Comparison of ENCODE assay signal across 12 cellular contexts in the genomic region with DNA sequence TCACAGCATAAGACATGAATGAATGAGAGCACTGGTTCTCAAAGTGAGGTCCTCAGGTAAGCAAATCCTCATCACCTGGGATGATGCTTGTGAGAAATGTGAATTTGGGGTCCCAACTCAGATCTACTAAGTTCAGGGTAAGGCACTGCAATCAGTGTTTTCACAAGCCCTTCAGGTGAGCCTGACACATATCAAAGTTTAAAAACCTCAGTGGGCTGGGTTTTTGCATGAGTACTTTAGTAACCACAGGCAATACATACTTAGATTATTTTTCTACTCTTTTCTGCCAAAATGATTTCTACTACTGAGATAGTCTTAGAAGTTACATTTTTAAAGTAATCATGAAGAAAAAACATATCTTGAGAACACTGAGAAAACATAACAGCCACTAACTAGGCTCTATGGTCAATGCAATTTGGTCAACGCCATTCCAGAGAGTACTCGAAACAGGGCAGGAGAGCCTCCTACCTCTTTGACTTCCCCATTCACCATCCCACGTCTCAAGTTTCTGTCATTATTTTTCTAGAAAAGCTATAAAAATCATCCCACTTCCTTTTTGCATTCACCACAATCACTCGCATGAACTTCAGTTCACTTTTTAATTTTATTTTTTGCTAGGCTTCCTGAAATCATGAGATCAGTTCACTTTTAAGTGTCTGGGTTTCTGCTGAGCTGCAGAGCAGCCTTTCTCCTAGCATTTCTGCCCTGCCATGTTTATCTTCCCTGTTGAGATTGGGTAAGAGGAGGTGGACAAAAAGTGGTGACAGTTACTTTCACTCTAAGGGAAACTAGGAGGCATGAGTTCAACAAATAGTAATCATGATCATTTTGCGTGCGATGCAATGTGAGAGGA.
A peak's percentile ranks its signal among the peaks of the same experiment; 100 is the strongest.
DNase-seq lines count a peak whose midpoint lies in the region; ATAC-seq and TF ChIP-seq lines count a peak whose summit lies in the region.
"Had no signal": no experiment of that assay in that cellular context is flagged by ENCODE, and none has a peak within 500 bp of the region (broad histone marks: within the 10 kb centered on the region; RNA-seq: fewer than 3 reads in every experiment).

No MANE protein-coding gene starts in this region.

- intact Hi-C loops in left lung (cut with DNase I), result no loop called here
- intact Hi-C loops in left ventricle myocardium inferior (cut with micrococcal nuclease), result no loop called here

- no peaks in the 10 kb centered on the region for H3K36me3 ChIP-seq in left lung
- H3K36me3 ChIP-seq in left ventricle myocardium inferior, result no peaks in the 10 kb centered on the region

- H3K4me3 ChIP-seq in left lung (no peak overlapping the region), left ventricle myocardium inferior (no peak overlapping the region)

- TF ChIP-seq CTCF in left lung (IDR thresholded peaks at IDR 0.05), result no peak
- TF ChIP-seq CTCF in left ventricle myocardium inferior (IDR thresholded peaks at IDR 0.05; ENCODE audit: borderline replicate concordance), result no peak

- H3K27ac ChIP-seq in left lung (no peak overlapping the region), left ventricle myocardium inferior (replicated peaks) (no peak overlapping the region)

- no peaks in the 10 kb centered on the region for H3K27me3 ChIP-seq in left lung
- peaks cover 33% of the 10 kb centered on the region for H3K27me3 ChIP-seq in left ventricle myocardium inferior (ENCODE audit: low read depth)

- peak; percentile 84 for ATAC-seq in GM18519 (IDR thresholded peaks at IDR 0.05; ENCODE audit: low FRiP score, unreplicated experiment)
- ATAC-seq in HG02678 (IDR thresholded peaks at IDR 0.05; ENCODE audit: unreplicated experiment), result peak; percentile 56
- peak; percentile 74 for ATAC-seq in HG03565 (IDR thresholded peaks at IDR 0.05; ENCODE audit: unreplicated experiment)
- ATAC-seq in left lung, result peak; percentile 36
- ATAC-seq in HG03097 (IDR thresholded peaks at IDR 0.05; ENCODE audit: low FRiP score, unreplicated experiment), result no peak
- ATAC-seq: stimulated activated naive CD8-positive, alpha-beta T cell treated with anti-CD3 and anti-CD28 coated beads, Interleukin-15, amount 100 ng/mL, for 72 hours had no signal

- DNase-seq in left lung (no peak), NCI-H146 treated with DMSO at 0.1 percent for 48 hours (lab: John Stamatoyannopoulos, UW; ENCODE audit: unreplicated experiment) (no peak), left ventricle myocardium inferior (no peak), hepatic stellate cell (ENCODE audit: low spot score) (no peak)
- DNase-seq: foreskin melanocyte; H9; stimulated activated CD4-positive, alpha-beta T cell treated with anti-CD3 and anti-CD28 coated beads, Interleukin-2, amount 100 ng/mL, for 24 hours; stimulated activated naive CD8-positive, alpha-beta T cell treated with anti-CD3 and anti-CD28 coated beads, Interleukin-15, amount 100 ng/mL, for 72 hours had no signal

- H3K4me1 ChIP-seq in left lung, result no peaks in the 10 kb centered on the region
- H3K4me1 ChIP-seq in left ventricle myocardium inferior, result no peaks in the 10 kb centered on the region

- H3K9me3 ChIP-seq in left lung, result no peaks in the 10 kb centered on the region
- H3K9me3 ChIP-seq in left ventricle myocardium inferior (replicated peaks), result no peaks in the 10 kb centered on the region
